26 cellular contexts compared by ENCODE assay signal in the genomic region with DNA sequence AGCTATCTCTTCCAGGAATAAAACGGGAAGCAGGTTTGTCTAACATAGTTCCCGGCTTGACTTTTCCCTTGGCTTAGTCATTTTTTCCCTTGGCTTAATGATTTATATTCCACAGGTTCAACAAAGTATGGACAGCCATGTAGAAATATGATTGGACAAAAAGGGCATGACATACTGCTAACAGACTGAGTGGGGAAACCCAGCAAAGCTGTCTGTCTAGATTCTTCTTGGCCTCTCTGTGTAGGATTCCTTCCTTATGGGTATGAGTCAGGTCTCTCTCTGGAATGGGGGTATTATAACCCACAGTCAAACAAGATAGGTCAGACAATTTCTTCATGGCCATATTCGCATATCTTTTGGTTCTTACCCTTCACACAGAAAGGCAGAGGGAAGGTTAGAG. TPM values are rescaled to one million over a fixed set of nuclear protein-coding genes. Genes with fewer than 3 reads are reported as not detected.
DNase-seq lines count a peak whose midpoint lies in the region; ATAC-seq, FAIRE-seq and TF ChIP-seq lines count a peak whose summit lies in the region.
"Had no signal": no experiment of that assay in that cellular context is flagged by ENCODE, and none has a peak within 500 bp of the region (broad histone marks: within the 10 kb centered on the region; RNA-seq: fewer than 3 reads in every experiment).

No MANE protein-coding gene starts in this region.

- H3K79me2 ChIP-seq in astrocyte (ENCODE audit: insufficient read depth, low read length) (peaks cover 5% of the 10 kb centered on the region), OCI-LY7 (ENCODE audit: insufficient read depth, low read depth, low read length) (no peaks in the 10 kb centered on the region; the same call in 1 of the 2 replicates)

- H3K27ac Mint-ChIP-seq in astrocyte (ENCODE audit: unreplicated experiment) (peak overlapping the region; percentile 27), type B pancreatic cell (peak overlapping the region; percentile 29)
- H3K27ac Mint-ChIP-seq: activated CD4-positive, alpha-beta memory T cell treated with anti-CD3 and anti-CD28 coated beads for 36 hours; CD8-positive, alpha-beta memory T cell; HFFc6 had no signal

- H3K9me3 Mint-ChIP-seq in astrocyte (ENCODE audit: unreplicated experiment) (no peaks in the 10 kb centered on the region), type B pancreatic cell (no peaks in the 10 kb centered on the region)
- H3K9me3 Mint-ChIP-seq: activated CD4-positive, alpha-beta memory T cell treated with anti-CD3 and anti-CD28 coated beads for 36 hours; CD8-positive, alpha-beta memory T cell; HFFc6 had no signal

- H3K9me2 ChIP-seq in OCI-LY7 (ENCODE audit: insufficient read depth, low read length): no peaks in the 10 kb centered on the region

- TF ChIP-seq CTCF in astrocyte (IDR thresholded peaks at IDR 0.05; ENCODE audit: insufficient read depth, low read depth, low read length): no peak
- no peak for TF ChIP-seq CTCF in foreskin keratinocyte (conservative IDR thresholded peaks at IDR 0.05)
- no peak for TF ChIP-seq CTCF in type B pancreatic cell (conservative IDR thresholded peaks at IDR 0.05)
- TF ChIP-seq CTCF in OCI-LY7 (conservative IDR thresholded peaks at IDR 0.05; ENCODE audit: low read length): no peak

- peaks cover 12% of the 10 kb centered on the region for H3K4me1 Mint-ChIP-seq in astrocyte (ENCODE audit: low read depth, unreplicated experiment)
- H3K4me1 Mint-ChIP-seq in type B pancreatic cell (ENCODE audit: unreplicated experiment): no peaks in the 10 kb centered on the region

- peak; percentile 89 for DNase-seq in HT-29 (ENCODE audit: low spot score)
- DNase-seq in astrocyte (ENCODE audit: low read depth): peak; percentile 65
- peak; percentile 84 to 91 for DNase-seq in foreskin keratinocyte
- DNase-seq in type B pancreatic cell (ENCODE audit: extremely low spot score, unreplicated experiment): no peak
- DNase-seq in H7: no peak
- DNase-seq in OCI-LY7 (ENCODE audit: low spot score): no peak
- DNase-seq: activated CD4-positive, alpha-beta memory T cell treated with anti-CD3 and anti-CD28 coated beads for 36 hours; activated CD4-positive, CD25-positive, alpha-beta regulatory T cell; AML-193; caudate nucleus; CD8-positive, alpha-beta memory T cell; DMS79; gastrocnemius medialis; HFFc6; kidney; NCI-H1417 treated with DMSO at 0.1 percent for 48 hours; NCI-H510A; stimulated activated CD4-positive, alpha-beta T cell treated with anti-CD3 and anti-CD28 coated beads, Interleukin-2, amount 100 ng/mL, for 48 hours; stimulated activated naive CD4-positive, alpha-beta T cell; testis had no signal

- no peaks in the 10 kb centered on the region for H3K9me3 ChIP-seq in astrocyte (ENCODE audit: insufficient read depth, low read depth, low read length)
- H3K9me3 ChIP-seq in OCI-LY7 (ENCODE audit: low read length): no peaks in the 10 kb centered on the region
- H3K9me3 ChIP-seq: gastrocnemius medialis, neutrophil, testis had no signal

- H3K27ac ChIP-seq in astrocyte (ENCODE audit: low read depth, low read length) (no peak overlapping the region), foreskin keratinocyte (no peak overlapping the region), OCI-LY7 (ENCODE audit: low read depth, low read length, poor library complexity, severe bottlenecking) (no peak overlapping the region)
- H3K27ac ChIP-seq: gastrocnemius medialis, neutrophil, testis had no signal

- ATAC-seq in foreskin keratinocyte (peak; percentile 97), HG02610 (IDR thresholded peaks at IDR 0.05; ENCODE audit: unreplicated experiment) (no peak)
- ATAC-seq: gastrocnemius medialis, Right ventricle myocardium inferior had no signal

- H3K36me3 Mint-ChIP-seq in astrocyte (ENCODE audit: low read depth, unreplicated experiment) (no peaks in the 10 kb centered on the region), type B pancreatic cell (no peaks in the 10 kb centered on the region)
- H3K36me3 Mint-ChIP-seq: activated CD4-positive, alpha-beta memory T cell treated with anti-CD3 and anti-CD28 coated beads for 36 hours; CD8-positive, alpha-beta memory T cell had no signal

- FAIRE-seq in astrocyte (lab: Jason Lieb, UNC): no peak
- FAIRE-seq: GM12891, kidney had no signal

- H3K27me3 ChIP-seq in astrocyte (ENCODE audit: insufficient read depth, low read length): no peaks in the 10 kb centered on the region
- no peaks in the 10 kb centered on the region for H3K27me3 ChIP-seq in foreskin keratinocyte
- H3K27me3 ChIP-seq in H7 (ENCODE audit: control insufficient read depth, insufficient read depth, low read length): peaks cover 15% of the 10 kb centered on the region; the same call in 1 of the 2 replicates
- H3K27me3 ChIP-seq: gastrocnemius medialis, testis had no signal

- H3K4me3 Mint-ChIP-seq in astrocyte (ENCODE audit: unreplicated experiment): no peak overlapping the region
- no peak overlapping the region for H3K4me3 Mint-ChIP-seq in type B pancreatic cell
- H3K4me3 Mint-ChIP-seq: activated CD4-positive, alpha-beta memory T cell treated with anti-CD3 and anti-CD28 coated beads for 36 hours; HFFc6 had no signal

- H3K4me3 ChIP-seq in astrocyte (ENCODE audit: insufficient read depth, low read depth, low read length) (no peak overlapping the region), H7 (ENCODE audit: insufficient read depth, low read depth, low read length) (no peak overlapping the region), OCI-LY7 (ENCODE audit: low read depth, low read length, poor library complexity, severe bottlenecking) (no peak overlapping the region)
- H3K4me3 ChIP-seq: gastrocnemius medialis, lung, testis had no signal

- H3K36me3 ChIP-seq in astrocyte (ENCODE audit: insufficient read depth, low read length): no peaks in the 10 kb centered on the region
- no peaks in the 10 kb centered on the region for H3K36me3 ChIP-seq in H7 (replicated peaks; ENCODE audit: control insufficient read depth, insufficient read depth, low read length)
- no peaks in the 10 kb centered on the region for H3K36me3 ChIP-seq in OCI-LY7 (ENCODE audit: insufficient read depth, low read length)
- H3K36me3 ChIP-seq: gastrocnemius medialis, neutrophil had no signal

- no peak overlapping the region for H3K9ac ChIP-seq in astrocyte (ENCODE audit: low read length)

- intact Hi-C loops in OCI-LY7 (cut with micrococcal nuclease; ENCODE audit: unreplicated experiment): no loop called here

- H3K27me3 Mint-ChIP-seq in astrocyte (ENCODE audit: low read depth, unreplicated experiment): no peaks in the 10 kb centered on the region
- peaks cover 30% of the 10 kb centered on the region for H3K27me3 Mint-ChIP-seq in type B pancreatic cell

- CTCF ChIA-PET in OCI-LY7 (lab: Charles Lee; ENCODE audit: unreplicated experiment): no interaction called here

- BruUV-seq in OCI-LY7 (replicated peaks; lab: Mats Ljungman, UMichigan): no TSS peak

- no peaks in the 10 kb centered on the region for H4K20me1 ChIP-seq in astrocyte (ENCODE audit: insufficient read depth, low read length)
- H4K20me1 ChIP-seq in OCI-LY7 (ENCODE audit: insufficient read depth, low read length): no peaks in the 10 kb centered on the region

- H2AFZ ChIP-seq in astrocyte (ENCODE audit: low read depth, low read length): peak overlapping the region; percentile 35
- H2AFZ ChIP-seq in OCI-LY7 (ENCODE audit: low read length): no peak overlapping the region

- H3K4me2 ChIP-seq in astrocyte (ENCODE audit: low read length) (no peak overlapping the region), OCI-LY7 (ENCODE audit: low read length) (no peak overlapping the region)

- H3K4me1 ChIP-seq in astrocyte (ENCODE audit: insufficient read depth, low read length) (peaks cover 12% of the 10 kb centered on the region), foreskin keratinocyte (peaks cover 3% of the 10 kb centered on the region), OCI-LY7 (ENCODE audit: insufficient read depth, low read length, poor library complexity, severe bottlenecking) (peaks cover 4% of the 10 kb centered on the region)
- H3K4me1 ChIP-seq: testis had no signal

- POLR2A ChIA-PET in OCI-LY7 (lab: Charles Lee): interaction anchor here (0.6 kb wide), 1 partner anchor 154 kb away, joined by 3 read pairs; no protein-coding TSS in a partner anchor

RNA-seq across cellular contexts. Expression of gene MTAP, which starts 5.7 kb away (rescaled TPM):
- total RNA-seq in HT-29 (2014; rRNA removed; shearing (Covaris generic)): 61.9 and 63.5 TPM in 2 replicates
- total RNA-seq in astrocyte: 43.8 and 56.1 TPM in 2 replicates
- total RNA-seq in foreskin keratinocyte: 61.9 and 64.3 TPM in 2 replicates
- 24.6 and 29.9 TPM in 2 replicates for polyA plus RNA-seq in foreskin keratinocyte
- 73.4 and 77.4 TPM in 2 replicates for total RNA-seq in type B pancreatic cell (ENCODE audit: low replicate concordance)
- 34.0 and 38.3 TPM in 2 replicates for total RNA-seq in H7 (2014; rRNA removed; shearing (Covaris generic))
- 41.6 and 50.4 TPM in 2 replicates for total RNA-seq in OCI-LY7 (2014; rRNA removed; shearing (Covaris generic))
- 101 and 105 TPM in 2 replicates for total RNA-seq in OCI-LY7 (2022)
- total RNA-seq: MCF 10A had no signal

Comparison
In these comparisons a context has a peak if more than half of its experiments do, and no peak if none do; other contexts are left out.
1. DNase-seq: peak in HT-29 (single experiment), astrocyte (single experiment) and foreskin keratinocyte (2 of 2); none in type B pancreatic cell (single experiment), H7 (single experiment) and OCI-LY7 (single experiment).